1 cellular context compared by ENCODE assay signal in genomic region chr21:46221664-46222435, GRCh38.
TF ChIP-seq lines count a peak whose summit lies in the region.

No MANE protein-coding gene starts in this region.

TF ChIP-seq in H1, 55 proteins besides CTCF, POLR2A, EP300 and RAD21:
- TF ChIP-seq TAF7 (optimal IDR thresholded peaks at IDR 0.05; ENCODE audit: borderline replicate concordance, low read depth, low read length) (no peak), SUZ12 (IDR thresholded peaks at IDR 0.05; ENCODE audit: low read length) (no peak), CTBP2 (IDR thresholded peaks at IDR 0.05; ENCODE audit: borderline replicate concordance, insufficient read depth, insufficient read length, low read length) (no peak), RNF2 (IDR thresholded peaks at IDR 0.05; ENCODE audit: borderline replicate concordance, low read depth, low read length, missing control alignments, poor library complexity, severe bottlenecking) (no peak), KDM5A (IDR thresholded peaks at IDR 0.05; ENCODE audit: low read length) (no peak), E2F6 (IDR thresholded peaks at IDR 0.05) (no peak), KDM1A (IDR thresholded peaks at IDR 0.05; ENCODE audit: borderline replicate concordance, low read length) (no peak), ATF3 (IDR thresholded peaks at IDR 0.05; ENCODE audit: insufficient read depth, low read depth, low read length) (no peak), TEAD4 (IDR thresholded peaks at IDR 0.05; ENCODE audit: low read depth, low read length) (no peak), SIRT6 (IDR thresholded peaks at IDR 0.05; ENCODE audit: low read length) (no peak), POLR2AphosphoS5 (IDR thresholded peaks at IDR 0.05; ENCODE audit: low read depth, low read length) (no peak), POU5F1 (IDR thresholded peaks at IDR 0.05; ENCODE audit: low read depth, low read length) (no peak), KDM4A (IDR thresholded peaks at IDR 0.05; ENCODE audit: low read depth, low read length, severe bottlenecking) (no peak), EGR1 (IDR thresholded peaks at IDR 0.05; ENCODE audit: borderline replicate concordance, low read depth, low read length) (no peak), SP2 (IDR thresholded peaks at IDR 0.05; ENCODE audit: low read length) (no peak), MAFK (IDR thresholded peaks at IDR 0.05; ENCODE audit: low read depth, low read length) (no peak), SIN3A (conservative IDR thresholded peaks at IDR 0.05 in 1 of 2, IDR thresholded peaks at IDR 0.05 in 1 of 2; ENCODE audit: low read depth in 1 of 2, low read length in 2 of 2) (no peak), NRF1 (IDR thresholded peaks at IDR 0.05; ENCODE audit: low read depth, low read length) (no peak)
